In the genomic region with DNA sequence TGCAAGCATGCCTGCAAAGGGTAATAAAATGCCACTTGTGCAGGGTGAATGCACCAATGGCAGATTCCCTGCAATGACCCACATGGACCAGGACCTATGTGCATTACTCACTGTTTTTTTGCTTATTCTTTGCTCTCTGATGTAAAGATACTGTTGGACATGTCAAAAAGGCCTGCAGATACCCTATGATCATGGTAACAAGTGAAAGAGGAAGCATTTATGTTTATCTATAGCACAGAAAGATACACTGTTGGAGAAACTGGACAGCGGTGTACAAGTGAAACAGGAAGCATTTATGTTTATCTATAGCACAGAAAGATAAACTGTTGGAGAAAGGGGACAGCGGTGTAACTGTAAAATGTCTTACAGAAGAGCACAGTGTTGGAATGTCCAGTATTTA, we compare ENCODE assay signal across 14 cellular contexts.
DNase-seq lines count a peak whose midpoint lies in the region; ATAC-seq, FAIRE-seq and TF ChIP-seq lines count a peak whose summit lies in the region.
"Had no signal": no experiment of that assay in that cellular context is flagged by ENCODE, and none has a peak within 500 bp of the region (broad histone marks: within the 10 kb centered on the region; RNA-seq: fewer than 3 reads in every experiment).

No MANE protein-coding gene starts in this region.

- TF ChIP-seq CTCF in NB4 (IDR thresholded peaks at IDR 0.05; ENCODE audit: low read depth, low read length) (no peak), mesothelial cell of epicardium (IDR thresholded peaks at IDR 0.05; ENCODE audit: unreplicated experiment) (no peak)

- DNase-seq in NB4 (ENCODE audit: low read depth) = peak; percentile 40
- no peak for DNase-seq in NCI-H1105 treated with DMSO at 0.1 percent for 48 hours (lab: John Stamatoyannopoulos, UW)
- DNase-seq in immature natural killer cell = no peak
- DNase-seq in frontal cortex (ENCODE audit: low spot score in 2 of 2) = no peak
- no peak for DNase-seq in mesothelial cell of epicardium (ENCODE audit: low spot score in 2 of 2, unreplicated experiment in 2 of 2)
- DNase-seq: activated naive CD4-positive, alpha-beta T cell treated with anti-CD3 and anti-CD28 coated beads, Interleukin-2, amount 10 ng/mL, durations not matched to agents 7 days and 5 days; DMS53; naive thymus-derived CD8-positive, alpha-beta T cell; NCI-H748 treated with DMSO at 0.1 percent for 48 hours; sigmoid colon had no signal

- FAIRE-seq in frontal cortex (lab: Jason Lieb, UNC) = no peak
- FAIRE-seq: islet of Langerhans had no signal

- ATAC-seq in GM18498 (IDR thresholded peaks at IDR 0.05; ENCODE audit: unreplicated experiment) = peak; percentile 94
- ATAC-seq in GM19467 (IDR thresholded peaks at IDR 0.05; ENCODE audit: unreplicated experiment) = peak; percentile 91
- peak; percentile 90 for ATAC-seq in HG03025 (IDR thresholded peaks at IDR 0.05; ENCODE audit: low FRiP score, unreplicated experiment)
- ATAC-seq: naive thymus-derived CD8-positive, alpha-beta T cell had no signal

- H3K4me3 Mint-ChIP-seq in immature natural killer cell (no peak overlapping the region), mesothelial cell of epicardium (no peak overlapping the region)
- H3K4me3 Mint-ChIP-seq: activated naive CD4-positive, alpha-beta T cell treated with anti-CD3 and anti-CD28 coated beads, Interleukin-2, amount 10 ng/mL, durations not matched to agents 7 days and 5 days; naive thymus-derived CD8-positive, alpha-beta T cell had no signal

- H3K27me3 Mint-ChIP-seq in immature natural killer cell (ENCODE audit: low read depth in 3 of 3) (peaks cover 0 to 5% (median 2%) of the 10 kb centered on the region in 3 donors), mesothelial cell of epicardium (ENCODE audit: low read depth) (no peaks in the 10 kb centered on the region)
- H3K27me3 Mint-ChIP-seq: activated naive CD4-positive, alpha-beta T cell treated with anti-CD3 and anti-CD28 coated beads, Interleukin-2, amount 10 ng/mL, durations not matched to agents 7 days and 5 days had no signal

- H3K27ac Mint-ChIP-seq in immature natural killer cell (no peak overlapping the region), mesothelial cell of epicardium (no peak overlapping the region)
- H3K27ac Mint-ChIP-seq: activated naive CD4-positive, alpha-beta T cell treated with anti-CD3 and anti-CD28 coated beads, Interleukin-2, amount 10 ng/mL, durations not matched to agents 7 days and 5 days; naive thymus-derived CD8-positive, alpha-beta T cell had no signal

- H3K4me3 ChIP-seq in NB4 (ENCODE audit: low read depth, low read length) = no peak overlapping the region
- H3K4me3 ChIP-seq: sigmoid colon had no signal

- H3K9me3 Mint-ChIP-seq in immature natural killer cell (peaks cover 11 to 51% (median 27%) of the 10 kb centered on the region in 6 donors), mesothelial cell of epicardium (peaks cover 22% of the 10 kb centered on the region)

- TF ChIP-seq POLR2A in NB4 (IDR thresholded peaks at IDR 0.05; ENCODE audit: extremely low read depth, insufficient read length) = no peak

- peaks cover 0 to 4% (median 0%) of the 10 kb centered on the region in 3 donors for H3K36me3 Mint-ChIP-seq in immature natural killer cell
- H3K36me3 Mint-ChIP-seq in mesothelial cell of epicardium = peaks cover 3% of the 10 kb centered on the region
- H3K36me3 Mint-ChIP-seq: activated naive CD4-positive, alpha-beta T cell treated with anti-CD3 and anti-CD28 coated beads, Interleukin-2, amount 10 ng/mL, durations not matched to agents 7 days and 5 days; naive thymus-derived CD8-positive, alpha-beta T cell had no signal

- H3K4me1 Mint-ChIP-seq in immature natural killer cell (no peaks in the 10 kb centered on the region), mesothelial cell of epicardium (no peaks in the 10 kb centered on the region)
- H3K4me1 Mint-ChIP-seq: activated naive CD4-positive, alpha-beta T cell treated with anti-CD3 and anti-CD28 coated beads, Interleukin-2, amount 10 ng/mL, durations not matched to agents 7 days and 5 days; naive thymus-derived CD8-positive, alpha-beta T cell had no signal
